Comparison of ENCODE assay signal across 28 cellular contexts in genomic region chrX:97490656-97491055, GRCh38.
"Had no signal": no experiment of that assay in that cellular context is flagged by ENCODE, and none has a peak within 500 bp of the region (broad histone marks: within the 10 kb centered on the region; RNA-seq: fewer than 3 reads in every experiment).

No MANE protein-coding gene starts in this region.

- H3K4me1 Mint-ChIP-seq: brain; neural crest cell; stimulated activated naive B cell treated with anti-CD40 and anti-IgM and Interleukin-4, amounts not matched to agents 10 μg/mL and 1 μg/mL and 100 μg/mL, for 72 hours had no signal

- ATAC-seq: activated CD8-positive, alpha-beta memory T cell treated with anti-CD3 and anti-CD28 coated beads, Interleukin-2, amount 10 ng/mL, durations not matched to agents 7 days and 5 days; activated CD8-positive, alpha-beta T cell treated with anti-CD3 and anti-CD28 coated beads for 36 hours; activated naive CD8-positive, alpha-beta T cell treated with anti-CD3 and anti-CD28 coated beads, Interleukin-2, amount 50 U/mL, for 24 hours; foreskin keratinocyte; left lobe of liver; naive thymus-derived CD4-positive, alpha-beta T cell; sciatic nerve; stimulated activated naive B cell treated with anti-CD40 and anti-IgM and Interleukin-4, amounts not matched to agents 10 μg/mL and 1 μg/mL and 100 μg/mL, for 72 hours had no signal

- H3K9me3 Mint-ChIP-seq: activated T-helper 1 cell treated with anti-CD3 and anti-CD28 coated beads, Interleukin-12 subunit alpha, Interleukin-12 subunit beta, Interleukin-2, Interleukin-4 antibody, amounts not matched to agents 30 ng/mL and 10 ng/mL and 1 ng/mL, durations not matched to agents 14 hours and 24 hours and 36 hours had no signal

- H3K4me2 ChIP-seq: smooth muscle cell had no signal

- H3K4me1 ChIP-seq: esophagus muscularis mucosa, foreskin keratinocyte, transverse colon had no signal

- H3K4me3 Mint-ChIP-seq: activated CD4-positive, alpha-beta T cell treated with anti-CD3 and anti-CD28 coated beads, Interleukin-2, amount 10 ng/mL, durations not matched to agents 7 days and 5 days; activated CD8-positive, alpha-beta memory T cell treated with anti-CD3 and anti-CD28 coated beads, Interleukin-2, amount 10 ng/mL, durations not matched to agents 7 days and 5 days; activated CD8-positive, alpha-beta T cell treated with anti-CD3 and anti-CD28 coated beads for 36 hours; activated naive CD8-positive, alpha-beta T cell treated with anti-CD3 and anti-CD28 coated beads, Interleukin-2, amount 50 U/mL, for 24 hours; activated T-helper 1 cell treated with anti-CD3 and anti-CD28 coated beads, Interleukin-12 subunit alpha, Interleukin-12 subunit beta, Interleukin-2, Interleukin-4 antibody, amounts not matched to agents 30 ng/mL and 10 ng/mL and 1 ng/mL, durations not matched to agents 14 hours and 24 hours and 36 hours; brain; naive thymus-derived CD4-positive, alpha-beta T cell; neural crest cell; stimulated activated naive B cell treated with anti-CD40 and anti-IgM and Interleukin-4, amounts not matched to agents 10 μg/mL and 1 μg/mL and 100 μg/mL, for 72 hours; T-helper 2 cell treated with Interferon-gamma antibody and Interleukin-4, amounts not matched to agents 5 μg/mL and 100 μg/mL, for 36 hours had no signal

- H3K36me3 ChIP-seq: esophagus muscularis mucosa, transverse colon, WERI-Rb-1 had no signal

- H3K4me3 ChIP-seq: esophagus muscularis mucosa, lung, smooth muscle cell, transverse colon had no signal

- H3K27ac Mint-ChIP-seq: activated CD4-positive, alpha-beta T cell treated with anti-CD3 and anti-CD28 coated beads, Interleukin-2, amount 10 ng/mL, durations not matched to agents 7 days and 5 days; activated CD8-positive, alpha-beta memory T cell treated with anti-CD3 and anti-CD28 coated beads, Interleukin-2, amount 10 ng/mL, durations not matched to agents 7 days and 5 days; activated CD8-positive, alpha-beta T cell treated with anti-CD3 and anti-CD28 coated beads for 36 hours; activated naive CD8-positive, alpha-beta T cell treated with anti-CD3 and anti-CD28 coated beads, Interleukin-2, amount 50 U/mL, for 24 hours; activated T-helper 1 cell treated with anti-CD3 and anti-CD28 coated beads, Interleukin-12 subunit alpha, Interleukin-12 subunit beta, Interleukin-2, Interleukin-4 antibody, amounts not matched to agents 30 ng/mL and 10 ng/mL and 1 ng/mL, durations not matched to agents 14 hours and 24 hours and 36 hours; brain; naive thymus-derived CD4-positive, alpha-beta T cell; stimulated activated naive B cell treated with anti-CD40 and anti-IgM and Interleukin-4, amounts not matched to agents 10 μg/mL and 1 μg/mL and 100 μg/mL, for 72 hours; T-helper 2 cell treated with Interferon-gamma antibody and Interleukin-4, amounts not matched to agents 5 μg/mL and 100 μg/mL, for 36 hours had no signal

- H3K27me3 Mint-ChIP-seq: activated CD4-positive, alpha-beta T cell treated with anti-CD3 and anti-CD28 coated beads, Interleukin-2, amount 10 ng/mL, durations not matched to agents 7 days and 5 days; activated CD8-positive, alpha-beta memory T cell treated with anti-CD3 and anti-CD28 coated beads, Interleukin-2, amount 10 ng/mL, durations not matched to agents 7 days and 5 days; activated CD8-positive, alpha-beta T cell treated with anti-CD3 and anti-CD28 coated beads for 36 hours; activated naive CD8-positive, alpha-beta T cell treated with anti-CD3 and anti-CD28 coated beads, Interleukin-2, amount 50 U/mL, for 24 hours; brain; naive thymus-derived CD4-positive, alpha-beta T cell; stimulated activated naive B cell treated with anti-CD40 and anti-IgM and Interleukin-4, amounts not matched to agents 10 μg/mL and 1 μg/mL and 100 μg/mL, for 72 hours had no signal

- H3K9me3 ChIP-seq: transverse colon had no signal

- H3K27ac ChIP-seq: esophagus muscularis mucosa, foreskin keratinocyte, transverse colon, WERI-Rb-1 had no signal

- FAIRE-seq: TTC549, urothelium cell line had no signal

- H3K27me3 ChIP-seq: esophagus muscularis mucosa, foreskin keratinocyte, transverse colon had no signal

- DNase-seq: activated CD4-positive, alpha-beta T cell treated with anti-CD3 and anti-CD28 coated beads, Interleukin-2, amount 10 ng/mL, durations not matched to agents 7 days and 5 days; activated CD4-positive, CD25-positive, alpha-beta regulatory T cell treated with anti-CD3 and anti-CD28 coated beads, Interleukin-2, amount 50 U/mL, for 72 hours; activated CD8-positive, alpha-beta memory T cell treated with anti-CD3 and anti-CD28 coated beads, Interleukin-2, amount 10 ng/mL, durations not matched to agents 7 days and 5 days; activated CD8-positive, alpha-beta T cell treated with anti-CD3 and anti-CD28 coated beads for 36 hours; activated gamma-delta T cell; activated naive CD4-positive, alpha-beta T cell treated with anti-CD3 and anti-CD28 coated beads, Interleukin-2, amount 50 U/mL, for 16 hours; activated naive CD8-positive, alpha-beta T cell treated with anti-CD3 and anti-CD28 coated beads, Interleukin-2, amount 50 U/mL, for 24 hours; activated T-cell treated with anti-CD3 and anti-CD28 coated beads for 4 hours; anterior cingulate cortex; foreskin keratinocyte; naive thymus-derived CD4-positive, alpha-beta T cell; occipital lobe; stimulated activated CD4-positive, alpha-beta T cell treated with anti-CD3 and anti-CD28 coated beads, Interleukin-15, amount 100 ng/mL, for 24 hours; stimulated activated CD8-positive, alpha-beta memory T cell treated with anti-CD3 and anti-CD28 coated beads, Interleukin-4, amount 100 ng/mL, for 48 hours; stimulated activated naive B cell treated with anti-CD40 and anti-IgM and Interleukin-4, amounts not matched to agents 10 μg/mL and 1 μg/mL and 100 μg/mL, for 72 hours; transverse colon; WERI-Rb-1 had no signal
